17 cellular contexts compared by ENCODE assay signal in genomic region chr2:239129147-239129896, GRCh38.
"Had no signal": no experiment of that assay in that cellular context is flagged by ENCODE, and none has a peak within 500 bp of the region (broad histone marks: within the 10 kb centered on the region; RNA-seq: fewer than 3 reads in every experiment).

No MANE protein-coding gene starts in this region.

- H3K4me3 ChIP-seq: adrenal gland, body of pancreas, mucosa of descending colon had no signal

- H3K4me1 ChIP-seq: adrenal gland, body of pancreas had no signal

- H3K4me3 Mint-ChIP-seq: activated naive CD4-positive, alpha-beta T cell treated with anti-CD3 and anti-CD28 coated beads for 36 hours; central memory CD8-positive, alpha-beta T cell; immature natural killer cell; natural killer cell treated with Interleukin-12 subunit alpha and Interleukin-12 subunit beta and Interleukin-15 and Interleukin-18, amount 100 ng/mL, for 72 hours; type B pancreatic cell had no signal

- ATAC-seq: body of pancreas; esophagus mucosa; left colon; mucosa of descending colon; natural killer cell treated with Interleukin-12 subunit alpha and Interleukin-12 subunit beta and Interleukin-15 and Interleukin-18, amount 100 ng/mL, for 72 hours had no signal

- H3K4me1 Mint-ChIP-seq: immature natural killer cell had no signal

- H3K9me3 Mint-ChIP-seq: central memory CD8-positive, alpha-beta T cell; natural killer cell treated with Interleukin-12 subunit alpha and Interleukin-12 subunit beta and Interleukin-15 and Interleukin-18, amount 100 ng/mL, for 72 hours; type B pancreatic cell had no signal

- H3K27me3 ChIP-seq: adrenal gland, body of pancreas had no signal

- DNase-seq: activated CD4-positive, alpha-beta T cell treated with anti-CD3 and anti-CD28 coated beads for 4 hours; activated CD8-positive, alpha-beta memory T cell treated with anti-CD3 and anti-CD28 coated beads for 24 hours; activated naive CD4-positive, alpha-beta T cell treated with anti-CD3 and anti-CD28 coated beads for 36 hours; adrenal gland; body of pancreas; dermis blood vessel endothelial cell; immature natural killer cell; left colon; occipital lobe; stimulated activated CD4-positive, alpha-beta T cell treated with anti-CD3 and anti-CD28 coated beads, Interleukin-4, amount 100 ng/mL, for 4 hours; T-helper 9 cell had no signal

- H3K27ac Mint-ChIP-seq: activated naive CD4-positive, alpha-beta T cell treated with anti-CD3 and anti-CD28 coated beads for 36 hours; immature natural killer cell; natural killer cell treated with Interleukin-12 subunit alpha and Interleukin-12 subunit beta and Interleukin-15 and Interleukin-18, amount 100 ng/mL, for 72 hours; type B pancreatic cell had no signal

- H3K27me3 Mint-ChIP-seq: central memory CD8-positive, alpha-beta T cell; natural killer cell treated with Interleukin-12 subunit alpha and Interleukin-12 subunit beta and Interleukin-15 and Interleukin-18, amount 100 ng/mL, for 72 hours; type B pancreatic cell had no signal

- H3K9me3 ChIP-seq: adrenal gland, body of pancreas, mucosa of descending colon had no signal

- H3K27ac ChIP-seq: adrenal gland, body of pancreas, VCaP had no signal
